21 cellular contexts compared by ENCODE assay signal in the genomic region with DNA sequence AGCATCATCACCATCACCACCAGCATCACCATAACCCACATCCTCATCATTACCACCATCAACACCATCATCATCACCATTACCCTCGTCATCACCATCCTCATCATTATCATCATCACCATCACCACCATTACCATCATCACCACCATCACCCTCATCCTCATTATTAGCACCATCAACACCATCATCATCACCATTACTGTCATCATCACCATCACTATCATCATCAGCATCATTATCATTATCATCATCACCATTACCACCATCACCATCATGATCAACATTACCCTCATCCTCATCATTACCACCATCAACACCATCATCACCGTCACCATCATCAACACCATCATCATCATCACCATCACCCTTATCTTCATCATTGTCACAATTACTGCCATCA. TPM values are rescaled to one million over a fixed set of nuclear protein-coding genes. Genes with fewer than 3 reads are reported as not detected.
DNase-seq lines count a peak whose midpoint lies in the region; ATAC-seq, FAIRE-seq and TF ChIP-seq lines count a peak whose summit lies in the region.
"Had no signal": no experiment of that assay in that cellular context is flagged by ENCODE, and none has a peak within 500 bp of the region (broad histone marks: within the 10 kb centered on the region; RNA-seq: fewer than 3 reads in every experiment).

No MANE protein-coding gene starts in this region.

- 7% methylated on average over 2 of the region's 2 CpGs for WGBS in K562 (ENCODE audit: insufficient coverage, low coverage, missing lambda C conversion rate)

- no peaks in the 10 kb centered on the region for H3K4me1 Mint-ChIP-seq in immature natural killer cell
- H3K4me1 Mint-ChIP-seq: CD4-positive, CD25-positive, alpha-beta regulatory T cell; CD8-positive, alpha-beta memory T cell had no signal

- CTCF ChIA-PET in K562 (lab: Yijun Ruan, JAX; ENCODE audit: low intra/inter-chr PET ratio), result interaction anchor here (1.5 kb wide), 1 partner anchor 82 kb away, joined by 5 read pairs; no protein-coding TSS in a partner anchor

- no peaks in the 10 kb centered on the region; the same call in 1 of the 2 replicates for H3K9me3 ChIP-seq in K562 (replicated peaks; ENCODE audit: control insufficient read depth, insufficient read depth, low read depth, low read length)
- H3K9me3 ChIP-seq: BE2C had no signal

- H3K4me3 ChIP-seq in K562 (no peak overlapping the region), brain microvascular endothelial cell (ENCODE audit: low read depth, low read length) (no peak overlapping the region)
- H3K4me3 ChIP-seq: GM12878 had no signal

- BruUV-seq in K562 (replicated peaks; lab: Mats Ljungman, UMichigan), result no TSS peak

- TF ChIP-seq CTCF in K562 (IDR thresholded peaks at IDR 0.05 in 2 of 3, conservative IDR thresholded peaks at IDR 0.05 in 1 of 3; ENCODE audit: insufficient read depth in 2 of 3, low read depth in 1 of 3, low read length in 3 of 3), result no peak
- no peak for TF ChIP-seq CTCF in brain microvascular endothelial cell (IDR thresholded peaks at IDR 0.05; ENCODE audit: low read depth, low read length, missing control alignments)

- ATAC-seq in K562, result no peak
- ATAC-seq: GM12878 had no signal

- no peak overlapping the region for H3K4me2 ChIP-seq in K562 (ENCODE audit: insufficient read depth, low read length)

- H4K20me1 ChIP-seq in K562 (replicated peaks; ENCODE audit: control insufficient read depth, insufficient read depth, low read length), result 0 out of 2 replicates have a peak, but pooled peaks cover 4% of the 10 kb centered on the region

- no peak overlapping the region for H3K4me3 Mint-ChIP-seq in immature natural killer cell
- H3K4me3 Mint-ChIP-seq: CD4-positive, CD25-positive, alpha-beta regulatory T cell; CD8-positive, alpha-beta memory T cell; H9 had no signal

- POLR2A ChIA-PET in K562 (lab: Yijun Ruan, JAX), result no interaction called here

- in situ Hi-C loops in K562 (cut with MboI), result no loop called here
- in situ Hi-C loops in KBM-7 (cut with MboI; ENCODE audit: low pct_unique_long_range_greater_than_20kb, low sequenced_read_pairs), result no loop called here
- in situ Hi-C loops in brain microvascular endothelial cell (cut with HindIII; ENCODE audit: low pct_ligation_motif_present, low sequenced_read_pairs), result no loop called here

- peaks cover 0 to 2% (median 0%) of the 10 kb centered on the region in 3 donors for H3K27me3 Mint-ChIP-seq in immature natural killer cell (ENCODE audit: low read depth in 3 of 3)

- peaks cover 0 to 7% of the 10 kb centered on the region in 2 experiments; a peak in 1 of 5 replicates for H3K4me1 ChIP-seq in K562 (replicated peaks in 1 of 2; ENCODE audit: control insufficient read depth in 2 of 2, insufficient read depth in 2 of 2, low read length in 2 of 2)

- DNase-seq in HTR-8/SVneo (ENCODE audit: insufficient read length, low spot score) (no peak), K562 (ENCODE audit: extremely low read depth in 1 of 4, low spot score in 3 of 4) (no peak), immature natural killer cell (peak; percentile 9 to 30 (median 17)), KBM-7 (no peak), brain microvascular endothelial cell (no peak), middle frontal gyrus (ENCODE audit: extremely low spot score, low spot score) (no peak), NCI-H2196 treated with DMSO at 0.1 percent for 48 hours (lab: John Stamatoyannopoulos, UW; ENCODE audit: unreplicated experiment) (no peak)
- DNase-seq: ACHN; BE2C; C1 segment of cervical spinal cord; CD4-positive, CD25-positive, alpha-beta regulatory T cell; CD8-positive, alpha-beta memory T cell; COR-L47; DMS 273 treated with DMSO at 0.1 percent for 48 hours; DMS53; DND-41; EL; GOT3; H9 had no signal

- peaks cover 0 to 2% (median 0%) of the 10 kb centered on the region in 6 donors for H3K9me3 Mint-ChIP-seq in immature natural killer cell
- H3K9me3 Mint-ChIP-seq: CD4-positive, CD25-positive, alpha-beta regulatory T cell; CD8-positive, alpha-beta memory T cell had no signal

- FAIRE-seq in HTR-8/SVneo (lab: Jason Lieb, UNC) (peak; percentile 98), K562 (lab: Jason Lieb, UNC) (no peak)
- FAIRE-seq: A204.1, GM12878 had no signal

- H3K36me3 Mint-ChIP-seq in immature natural killer cell, result no peaks in the 10 kb centered on the region
- H3K36me3 Mint-ChIP-seq: CD4-positive, CD25-positive, alpha-beta regulatory T cell; CD8-positive, alpha-beta memory T cell had no signal

- H3K36me3 ChIP-seq in K562 (ENCODE audit: control insufficient read depth, insufficient read depth, low read length) (no peaks in the 10 kb centered on the region), brain microvascular endothelial cell (replicated peaks) (no peaks in the 10 kb centered on the region)
- H3K36me3 ChIP-seq: BE2C had no signal

- H3K27me3 ChIP-seq in K562 (ENCODE audit: control insufficient read depth in 2 of 2, insufficient read depth in 2 of 2, low read length in 2 of 2) (peaks cover 0 to 39% of the 10 kb centered on the region in 2 experiments; a peak in 2 of 5 replicates), brain microvascular endothelial cell (replicated peaks) (no peaks in the 10 kb centered on the region)
- H3K27me3 ChIP-seq: BE2C had no signal

- H3K27ac ChIP-seq in K562 (ENCODE audit: extremely low read depth, low read depth, low read length), result no peak overlapping the region
- no peak overlapping the region for H3K27ac ChIP-seq in brain microvascular endothelial cell

- intact Hi-C loops in K562 (cut with micrococcal nuclease), result loop anchor here (5.0 kb wide), 1 partner anchor 81 kb away; no protein-coding TSS in a partner anchor

- TF ChIP-seq EP300 in K562 (IDR thresholded peaks at IDR 0.05; ENCODE audit: low read length), result no peak

- TF ChIP-seq POLR2A in K562 (conservative IDR thresholded peaks at IDR 0.05), result no peak

- no peaks in the 10 kb centered on the region for H3K79me2 ChIP-seq in K562 (ENCODE audit: control insufficient read depth, insufficient read depth, low read length)

- H3K9me1 ChIP-seq in K562 (ENCODE audit: control insufficient read depth, insufficient read depth, low read length), result no peaks in the 10 kb centered on the region

- no peak overlapping the region for H3K27ac Mint-ChIP-seq in immature natural killer cell
- H3K27ac Mint-ChIP-seq: CD4-positive, CD25-positive, alpha-beta regulatory T cell; CD8-positive, alpha-beta memory T cell; H9 had no signal

- no peak overlapping the region for H3K9ac ChIP-seq in K562 (ENCODE audit: insufficient read depth in 1 of 2, low read depth in 2 of 2, low read length in 2 of 2)

- H2AFZ ChIP-seq in K562 (ENCODE audit: low read depth, low read length), result no peak overlapping the region

- no peak for TF ChIP-seq RAD21 in K562 (CRISPR knock-in tag; conservative IDR thresholded peaks at IDR 0.05 in 1 of 2, IDR thresholded peaks at IDR 0.05 in 1 of 2)

TF ChIP-seq in K562, 482 proteins besides CTCF, POLR2A, EP300 and RAD21 (continues in another document):
- TF ChIP-seq LARP7 (IDR thresholded peaks at IDR 0.05), result peak; percentile 64; the same call in 1 of the 2 replicates
- TF ChIP-seq, protein P1, sequence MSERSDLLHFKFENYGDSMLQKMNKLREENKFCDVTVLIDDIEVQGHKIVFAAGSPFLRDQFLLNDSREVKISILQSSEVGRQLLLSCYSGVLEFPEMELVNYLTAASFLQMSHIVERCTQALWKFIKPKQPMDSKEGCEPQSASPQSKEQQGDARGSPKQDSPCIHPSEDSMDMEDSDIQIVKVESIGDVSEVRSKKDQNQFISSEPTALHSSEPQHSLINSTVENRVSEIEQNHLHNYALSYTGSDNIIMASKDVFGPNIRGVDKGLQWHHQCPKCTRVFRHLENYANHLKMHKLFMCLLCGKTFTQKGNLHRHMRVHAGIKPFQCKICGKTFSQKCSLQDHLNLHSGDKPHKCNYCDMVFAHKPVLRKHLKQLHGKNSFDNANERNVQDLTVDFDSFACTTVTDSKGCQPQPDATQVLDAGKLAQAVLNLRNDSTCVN (CRISPR knock-in tag; IDR thresholded peaks at IDR 0.05), result 0 out of 2 replicates have a peak, but pooled peaks have one; percentile 53

RNA-seq across cellular contexts. Expression of a gene that starts 51.7 kb away (rescaled TPM):
- 0.14 TPM in 1 of 2 replicates, not detected in the other for total RNA-seq in K562 (2011; cell fraction: chromatin; rRNA removed; ENCODE audit: low replicate concordance)
- 0.17 and 0.53 TPM in 2 replicates for total RNA-seq in K562 (2011; cell fraction: nucleolus; rRNA removed)
- total RNA-seq in K562 (2011; cell fraction: nucleoplasm; rRNA removed), result 0.15 TPM in 1 of 2 replicates, not detected in the other
- not detected in 2 replicates for total RNA-seq in K562 (2014; rRNA removed)
- not detected in 2 replicates for total RNA-seq in K562 (2014; rRNA removed; fragmentation: Illumina TruSeq; extraction: Trizol)
- total RNA-seq in K562 (2015; rRNA removed; fragmentation: Illumina TruSeq; extraction: Trizol), result not detected in 2 replicates
- total RNA-seq in K562 (2021), result 0.16 TPM in 1 of 2 replicates, not detected in the other
- 0.04 and 0.18 TPM in 2 replicates for polyA plus RNA-seq in K562 (2011; rRNA removed)
- 0.09 and 0.10 TPM in 2 replicates for polyA plus RNA-seq in K562 (2011; cell fraction: cytosol; rRNA removed)
- polyA plus RNA-seq in K562 (2011; cell fraction: nucleus; rRNA removed), result 0.14 and 0.15 TPM in 2 replicates
- 0.20 and 0.42 TPM in 2 replicates for polyA plus RNA-seq in K562 (2012)
- 0.07 TPM in 1 of 2 replicates, not detected in the other for polyA plus RNA-seq in K562 (2014; fragmentation: Illumina TruSeq; extraction: Trizol)
- polyA plus RNA-seq in K562 (2014; fragmentation: Nextera tagmentation; extraction: Ambion mirVana), result not detected
- not detected in 2 replicates for polyA plus RNA-seq in K562 (2014; rRNA removed)
- not detected in 2 replicates for polyA minus RNA-seq in K562 (2011; rRNA and poly(A)+ RNA removed)
- not detected in 2 replicates for polyA minus RNA-seq in K562 (2011; cell fraction: cytosol; rRNA and poly(A)+ RNA removed)
- polyA minus RNA-seq in K562 (2011; cell fraction: nucleus; rRNA and poly(A)+ RNA removed), result 0.11 TPM in 1 of 2 replicates, not detected in the other
- polyA plus RNA-seq in immature natural killer cell, result not detected
- total RNA-seq: CD4-positive, CD25-positive, alpha-beta regulatory T cell; CD8-positive, alpha-beta memory T cell had no signal
- polyA plus RNA-seq: CD4-positive, CD25-positive, alpha-beta regulatory T cell; CD8-positive, alpha-beta memory T cell had no signal

Comparison
In these comparisons a context has a peak if more than half of its experiments do, and no peak if none do; other contexts are left out.
1. DNase-seq: peak in immature natural killer cell (3 of 3); none in HTR-8/SVneo (single experiment), K562 (0 of 4), KBM-7 (single experiment), brain microvascular endothelial cell (single experiment), middle frontal gyrus (single experiment) and NCI-H2196 treated with DMSO at 0.1 percent for 48 hours (single experiment).